Comparison of ENCODE assay signal across 25 cellular contexts in the genomic region with DNA sequence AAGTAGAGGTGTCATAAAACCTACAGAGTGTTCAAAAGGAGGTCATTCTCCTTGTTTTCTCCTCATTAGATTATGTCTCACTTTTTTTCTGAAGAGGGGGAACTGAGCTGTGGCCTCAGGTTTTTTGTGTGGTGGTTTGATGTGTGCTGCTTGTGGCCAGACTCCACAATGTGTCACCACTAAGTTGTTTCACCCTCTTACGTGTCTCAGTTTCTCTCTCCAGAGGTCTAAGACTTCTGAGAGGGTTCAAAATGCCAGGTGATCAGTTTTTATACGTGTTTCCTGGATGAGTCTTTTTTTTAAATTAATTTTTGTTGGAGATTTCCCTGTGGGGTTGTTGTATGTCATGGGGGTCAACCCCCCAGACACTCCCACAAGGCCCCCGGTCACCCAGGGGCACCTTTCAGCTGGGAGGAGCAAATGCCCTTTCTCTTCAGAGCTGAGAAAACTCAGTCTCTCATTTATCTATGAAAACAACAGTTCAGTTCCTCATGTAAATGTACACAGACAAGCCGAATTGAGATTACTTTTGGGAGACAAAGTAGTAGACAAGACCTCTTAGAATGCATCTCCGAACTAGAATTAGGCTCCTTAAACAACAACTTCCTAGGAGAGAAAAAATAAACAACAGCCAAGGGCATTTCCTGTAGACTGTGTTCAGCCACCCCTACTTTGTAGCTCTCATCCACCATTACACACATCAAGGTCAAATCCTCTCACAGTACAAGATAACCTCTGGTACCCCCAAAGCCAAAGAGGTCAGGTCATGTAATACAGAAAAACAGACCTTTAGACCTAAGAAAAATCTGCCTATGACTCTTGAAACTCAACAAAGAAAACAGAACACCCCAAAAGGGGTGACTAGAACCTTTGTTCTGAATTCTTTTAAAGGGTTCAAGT. TPM values are rescaled to one million over a fixed set of nuclear protein-coding genes. Genes with fewer than 3 reads are reported as not detected.
DNase-seq lines count a peak whose midpoint lies in the region; ATAC-seq, FAIRE-seq and TF ChIP-seq lines count a peak whose summit lies in the region.
"Had no signal": no experiment of that assay in that cellular context is flagged by ENCODE, and none has a peak within 500 bp of the region (broad histone marks: within the 10 kb centered on the region; RNA-seq: fewer than 3 reads in every experiment).

No MANE protein-coding gene starts in this region.

- H2AFZ ChIP-seq in HepG2 (ENCODE audit: low read length) = peak overlapping the region; percentile 34

- in situ Hi-C loops in HepG2 (cut with HindIII; ENCODE audit: extremely low pct_ligation_motif_present, low pct_unique_long_range_greater_than_20kb) = no loop called here

- H3K27ac ChIP-seq in HepG2 (ENCODE audit: extremely low read length, insufficient read depth, low read length) = no peak overlapping the region
- H3K27ac ChIP-seq in right lobe of liver = no peak overlapping the region
- H3K27ac ChIP-seq: body of pancreas, left lung, psoas muscle, SJCRH30, WERI-Rb-1 had no signal

- peaks cover 17% of the 10 kb centered on the region for H3K4me1 Mint-ChIP-seq in activated CD4-positive, alpha-beta memory T cell treated with anti-CD3 and anti-CD28 coated beads for 36 hours (ENCODE audit: low read depth)
- H3K4me1 Mint-ChIP-seq in stimulated activated naive CD8-positive, alpha-beta T cell treated with anti-CD3 and anti-CD28 coated beads, Interleukin-15, Interleukin-2, amounts not matched to agents 100 ng/mL and 50 ng/mL, for 24 hours (ENCODE audit: low read depth) = peaks cover 18% of the 10 kb centered on the region
- H3K4me1 Mint-ChIP-seq in Calu3 (ENCODE audit: low read depth, unreplicated experiment) = no peaks in the 10 kb centered on the region
- H3K4me1 Mint-ChIP-seq: H9, neural crest cell had no signal

- H3K9ac ChIP-seq in HepG2 (ENCODE audit: insufficient read depth, low read depth, low read length) = no peak overlapping the region

- no peaks in the 10 kb centered on the region for H3K36me3 Mint-ChIP-seq in activated CD4-positive, alpha-beta memory T cell treated with anti-CD3 and anti-CD28 coated beads for 36 hours
- no peaks in the 10 kb centered on the region for H3K36me3 Mint-ChIP-seq in stimulated activated naive CD8-positive, alpha-beta T cell treated with anti-CD3 and anti-CD28 coated beads, Interleukin-15, Interleukin-2, amounts not matched to agents 100 ng/mL and 50 ng/mL, for 24 hours (ENCODE audit: low read depth)
- H3K36me3 Mint-ChIP-seq in Calu3 (ENCODE audit: insufficient read depth, unreplicated experiment) = no peaks in the 10 kb centered on the region
- H3K36me3 Mint-ChIP-seq: CD4-positive, alpha-beta memory T cell; type B pancreatic cell had no signal

- POLR2A ChIA-PET in HepG2 (lab: Yijun Ruan, JAX) = no interaction called here
- POLR2A ChIA-PET in activated CD4-positive, alpha-beta memory T cell treated with anti-CD3 and anti-CD28 coated beads for 36 hours (lab: Charles Lee) = interaction anchor here (0.8 to 1.5 kb wide), 2 partner anchors 10 to 461 kb away, joined by 3 read pairs; no protein-coding TSS in a partner anchor

- H3K4me3 ChIP-seq in HepG2 (replicated peaks in 1 of 3; ENCODE audit: insufficient read depth in 1 of 3, low read depth in 2 of 3, low read length in 3 of 3) (no peak overlapping the region), right lobe of liver (no peak overlapping the region), foreskin fibroblast (ENCODE audit: low read depth in 1 of 2, low read length in 2 of 2) (no peak overlapping the region)
- H3K4me3 ChIP-seq: body of pancreas, left lung, psoas muscle, SJCRH30 had no signal

- TF ChIP-seq EP300 in HepG2 (IDR thresholded peaks at IDR 0.05; ENCODE audit: low read depth in 2 of 2, low read length in 2 of 2) (0 out of 4 replicates have a peak, but pooled peaks of 1 of the 2 experiments have one; percentile 20), HepG2 (CRISPR knock-in tag; IDR thresholded peaks at IDR 0.05; ENCODE audit: borderline replicate concordance) (no peak)

- H3K79me2 ChIP-seq in HepG2 (ENCODE audit: insufficient read depth, low read length) = no peaks in the 10 kb centered on the region

- H3K27me3 Mint-ChIP-seq in activated CD4-positive, alpha-beta memory T cell treated with anti-CD3 and anti-CD28 coated beads for 36 hours = peaks cover 22% of the 10 kb centered on the region
- H3K27me3 Mint-ChIP-seq in stimulated activated naive CD8-positive, alpha-beta T cell treated with anti-CD3 and anti-CD28 coated beads, Interleukin-15, Interleukin-2, amounts not matched to agents 100 ng/mL and 50 ng/mL, for 24 hours = peaks cover 42% of the 10 kb centered on the region
- peaks cover 18% of the 10 kb centered on the region for H3K27me3 Mint-ChIP-seq in Calu3 (ENCODE audit: unreplicated experiment)
- H3K27me3 Mint-ChIP-seq: type B pancreatic cell had no signal

- H3K4me2 ChIP-seq in HepG2 (ENCODE audit: low read depth, low read length) = peak overlapping the region; percentile 43

- no peaks in the 10 kb centered on the region for H3K9me3 Mint-ChIP-seq in activated CD4-positive, alpha-beta memory T cell treated with anti-CD3 and anti-CD28 coated beads for 36 hours
- no peaks in the 10 kb centered on the region for H3K9me3 Mint-ChIP-seq in stimulated activated naive CD8-positive, alpha-beta T cell treated with anti-CD3 and anti-CD28 coated beads, Interleukin-15, Interleukin-2, amounts not matched to agents 100 ng/mL and 50 ng/mL, for 24 hours
- no peaks in the 10 kb centered on the region for H3K9me3 Mint-ChIP-seq in Calu3 (ENCODE audit: low read depth, unreplicated experiment)
- H3K9me3 Mint-ChIP-seq: CD4-positive, alpha-beta memory T cell; neural crest cell; type B pancreatic cell had no signal

- H3K4me3 Mint-ChIP-seq in activated CD4-positive, alpha-beta memory T cell treated with anti-CD3 and anti-CD28 coated beads for 36 hours = no peak overlapping the region
- peak overlapping the region; percentile 19 for H3K4me3 Mint-ChIP-seq in stimulated activated naive CD8-positive, alpha-beta T cell treated with anti-CD3 and anti-CD28 coated beads, Interleukin-15, Interleukin-2, amounts not matched to agents 100 ng/mL and 50 ng/mL, for 24 hours
- no peak overlapping the region for H3K4me3 Mint-ChIP-seq in Calu3 (ENCODE audit: low read depth, unreplicated experiment)
- H3K4me3 Mint-ChIP-seq: CD4-positive, alpha-beta memory T cell; H9; neural crest cell; type B pancreatic cell had no signal

- 6% methylated on average over 5 of the region's 5 CpGs for WGBS in HepG2 (ENCODE audit: low lambda C conversion rate)
- 56% methylated on average over 5 of the region's 5 CpGs for WGBS in right lobe of liver (ENCODE audit: insufficient coverage, low coverage, low lambda C conversion rate, missing lambda C conversion rate)

- no peak for TF ChIP-seq POLR2A in HepG2 (IDR thresholded peaks at IDR 0.05; ENCODE audit: insufficient read depth in 1 of 2, low read depth in 2 of 2, low read length in 2 of 2)
- TF ChIP-seq POLR2A in right lobe of liver (IDR thresholded peaks at IDR 0.05) = no peak

- H3K36me3 ChIP-seq in HepG2 (replicated peaks in 1 of 2; ENCODE audit: control insufficient read depth in 1 of 2, insufficient read depth in 2 of 2, low read length in 2 of 2) = no peaks in the 10 kb centered on the region
- H3K36me3 ChIP-seq in right lobe of liver = no peaks in the 10 kb centered on the region
- H3K36me3 ChIP-seq: left lung, SJCRH30, WERI-Rb-1 had no signal

- H3K27ac Mint-ChIP-seq in activated CD4-positive, alpha-beta memory T cell treated with anti-CD3 and anti-CD28 coated beads for 36 hours = peak overlapping the region; percentile 64
- peak overlapping the region; percentile 61 for H3K27ac Mint-ChIP-seq in stimulated activated naive CD8-positive, alpha-beta T cell treated with anti-CD3 and anti-CD28 coated beads, Interleukin-15, Interleukin-2, amounts not matched to agents 100 ng/mL and 50 ng/mL, for 24 hours
- H3K27ac Mint-ChIP-seq in Calu3 (ENCODE audit: unreplicated experiment) = no peak overlapping the region
- H3K27ac Mint-ChIP-seq: type B pancreatic cell had no signal

- H3K27me3 ChIP-seq in HepG2 (ENCODE audit: control insufficient read depth in 1 of 2, insufficient read depth in 2 of 2, low read length in 2 of 2) (no peaks in the 10 kb centered on the region; a peak in 1 of 5 replicates), right lobe of liver (no peaks in the 10 kb centered on the region)
- H3K27me3 ChIP-seq: body of pancreas, left lung had no signal

- no peaks in the 10 kb centered on the region for H4K20me1 ChIP-seq in HepG2 (ENCODE audit: insufficient read depth, low read length)

- CTCF ChIA-PET in HepG2 (lab: Yijun Ruan, JAX; ENCODE audit: low intra/inter-chr PET ratio, low total read pairs) (no interaction called here), Calu3 (lab: Charles Lee) (no interaction called here)
- CTCF ChIA-PET in activated CD4-positive, alpha-beta memory T cell treated with anti-CD3 and anti-CD28 coated beads for 36 hours (lab: Charles Lee) = interaction anchor here (0.6 to 3.9 kb wide), 7 partner anchors 11 to 442 kb away, joined by 3 to 34 read pairs (median 4); a partner anchor contains a TSS

- H3K4me1 ChIP-seq in HepG2 (ENCODE audit: insufficient read depth, low read length) (peaks cover 21% of the 10 kb centered on the region), right lobe of liver (no peaks in the 10 kb centered on the region)
- H3K4me1 ChIP-seq: body of pancreas, left lung, psoas muscle, SJCRH30 had no signal

- BruUV-seq in HepG2 (replicated peaks; lab: Mats Ljungman, UMichigan) = no TSS peak
- no TSS peak for BruUV-seq in Calu3 (replicated peaks; lab: Mats Ljungman, UMichigan)

- ATAC-seq in HepG2 (no peak), right lobe of liver (no peak), HG02642 (IDR thresholded peaks at IDR 0.05; ENCODE audit: poor library complexity, unreplicated experiment) (no peak)
- ATAC-seq: body of pancreas, left lung, Panc1, psoas muscle had no signal

- peak; percentile 12 for FAIRE-seq in HepG2 (lab: Jason Lieb, UNC)
- FAIRE-seq: endometrium had no signal

- TF ChIP-seq CTCF in HepG2 (CRISPR knock-in tag; IDR thresholded peaks at IDR 0.05) = no peak
- TF ChIP-seq CTCF in right lobe of liver (IDR thresholded peaks at IDR 0.05) = no peak
- TF ChIP-seq CTCF in foreskin fibroblast (IDR thresholded peaks at IDR 0.05; ENCODE audit: low read depth, low read length) = no peak
- TF ChIP-seq CTCF in Calu3 (IDR thresholded peaks at IDR 0.05; ENCODE audit: unreplicated experiment) = no peak

- no peak for TF ChIP-seq RAD21 in HepG2 (CRISPR knock-in tag; IDR thresholded peaks at IDR 0.05)

- DNase-seq in HepG2 (ENCODE audit: low spot score) (no peak), right lobe of liver (no peak), ecto neural progenitor cell (ENCODE audit: low spot score) (peak; percentile 20), foreskin fibroblast (no peak), Calu3 (no peak)
- peak; percentile 74 for DNase-seq in activated CD4-positive, alpha-beta memory T cell treated with anti-CD3 and anti-CD28 coated beads for 36 hours
- DNase-seq: activated CD8-positive, alpha-beta memory T cell treated with anti-CD3 and anti-CD28 coated beads, Interleukin-2, amount 50 U/mL, for 4 hours; body of pancreas; CD4-positive, alpha-beta memory T cell; DMS79; H9; left lung; midbrain; NCI-H1092; NCI-H1930; NCI-H226; psoas muscle; SJCRH30; WERI-Rb-1 had no signal

- intact Hi-C loops in HepG2 (cut with micrococcal nuclease; ENCODE audit: unreplicated experiment) = no loop called here
- intact Hi-C loops in right lobe of liver (cut with DNase I) = no loop called here
- intact Hi-C loops in activated CD4-positive, alpha-beta memory T cell treated with anti-CD3 and anti-CD28 coated beads for 36 hours (cut with micrococcal nuclease) = loop anchor here (1.0 kb wide), 1 partner anchor 10 kb away; no protein-coding TSS in a partner anchor
- intact Hi-C loops in Calu3 (cut with micrococcal nuclease; ENCODE audit: unreplicated experiment) = no loop called here

- H3K9me3 ChIP-seq in HepG2 (ENCODE audit: low read length) (no peaks in the 10 kb centered on the region), right lobe of liver (no peaks in the 10 kb centered on the region)
- H3K9me3 ChIP-seq: body of pancreas, left lung, psoas muscle had no signal

RNA-seq across cellular contexts. Expression of a gene that starts 23.9 kb away (rescaled TPM):
- total RNA-seq in HepG2 (2016; rRNA removed; fragmentation: Illumina TruSeq; extraction: Trizol) = 77.3 and 103 TPM in 2 replicates
- 53.1 and 67.2 TPM in 2 replicates for total RNA-seq in HepG2 (2016; cell fraction: cytosol; rRNA removed; fragmentation: Illumina TruSeq; extraction: Trizol; ENCODE audit: low read depth)
- 79.2 and 109 TPM in 2 replicates for total RNA-seq in HepG2 (2016; cell fraction: insoluble cytoplasmic fraction; rRNA removed; fragmentation: Illumina TruSeq; extraction: Trizol)
- total RNA-seq in HepG2 (2016; cell fraction: membrane; rRNA removed; fragmentation: Illumina TruSeq; extraction: Trizol) = 111 and 127 TPM in 2 replicates
- 75.4 and 76.4 TPM in 2 replicates for total RNA-seq in HepG2 (2016; cell fraction: nucleus; rRNA removed; fragmentation: Illumina TruSeq; extraction: Trizol)
- polyA plus RNA-seq in HepG2 (2011; rRNA removed) = 175 and 180 TPM in 2 replicates
- 328 and 339 TPM in 2 replicates for polyA plus RNA-seq in HepG2 (2011; cell fraction: cytosol; rRNA removed)
- 173 and 209 TPM in 2 replicates for polyA plus RNA-seq in HepG2 (2011; cell fraction: nucleus; rRNA removed)
- polyA plus RNA-seq in HepG2 (2012) = 69.9 and 74.1 TPM in 2 replicates
- polyA plus RNA-seq in HepG2 (2016; cell fraction: cytosol; fragmentation: Illumina TruSeq; extraction: Trizol; ENCODE audit: low read depth) = 92.0 and 118 TPM in 2 replicates
- 87.3 and 89.1 TPM in 2 replicates for polyA plus RNA-seq in HepG2 (2016; cell fraction: insoluble cytoplasmic fraction; fragmentation: Illumina TruSeq; extraction: Trizol; ENCODE audit: low read depth)
- polyA plus RNA-seq in HepG2 (2016; cell fraction: membrane; fragmentation: Illumina TruSeq; extraction: Trizol; ENCODE audit: low read depth) = 118 and 131 TPM in 2 replicates
- 139 and 141 TPM in 2 replicates for polyA plus RNA-seq in HepG2 (2016; cell fraction: nucleus; fragmentation: Illumina TruSeq; extraction: Trizol; ENCODE audit: insufficient read depth, low read depth)
- polyA minus RNA-seq in HepG2 (2011; rRNA and poly(A)+ RNA removed; ENCODE audit: low replicate concordance) = 1.2 and 454 TPM in 2 replicates
- 65.4 and 66.9 TPM in 2 replicates for polyA minus RNA-seq in HepG2 (2011; cell fraction: cytosol; rRNA and poly(A)+ RNA removed)
- 53.7 and 60.7 TPM in 2 replicates for polyA minus RNA-seq in HepG2 (2011; cell fraction: nucleus; rRNA and poly(A)+ RNA removed)
- 10 to 100 TPM in 4 of 6 experiments, 1 to 10 TPM in 2; 7.8 to 31.5 (median 19.2) TPM for total RNA-seq in right lobe of liver
- 1 to 10 TPM; 1.1 to 2.2 TPM for total RNA-seq in activated CD4-positive, alpha-beta memory T cell treated with anti-CD3 and anti-CD28 coated beads for 36 hours
- 1.9 and 2.1 TPM in 2 replicates for total RNA-seq in Calu3 (2022)
- total RNA-seq: CD4-positive, alpha-beta memory T cell had no signal
- polyA plus RNA-seq: CD4-positive, alpha-beta memory T cell had no signal

RNA-seq across cellular contexts. Expression of a gene that starts 27.1 kb away (rescaled TPM):
- 13.2 and 15.4 TPM in 2 replicates for total RNA-seq in HepG2 (2016; rRNA removed; fragmentation: Illumina TruSeq; extraction: Trizol)
- 3.0 and 3.6 TPM in 2 replicates for total RNA-seq in HepG2 (2016; cell fraction: cytosol; rRNA removed; fragmentation: Illumina TruSeq; extraction: Trizol; ENCODE audit: low read depth)
- total RNA-seq in HepG2 (2016; cell fraction: insoluble cytoplasmic fraction; rRNA removed; fragmentation: Illumina TruSeq; extraction: Trizol) = 12.4 and 13.8 TPM in 2 replicates
- 5.7 and 6.1 TPM in 2 replicates for total RNA-seq in HepG2 (2016; cell fraction: membrane; rRNA removed; fragmentation: Illumina TruSeq; extraction: Trizol)
- 14.8 and 18.3 TPM in 2 replicates for total RNA-seq in HepG2 (2016; cell fraction: nucleus; rRNA removed; fragmentation: Illumina TruSeq; extraction: Trizol)
- 17.3 and 19.7 TPM in 2 replicates for polyA plus RNA-seq in HepG2 (2011; rRNA removed)
- 15.1 and 24.7 TPM in 2 replicates for polyA plus RNA-seq in HepG2 (2011; cell fraction: cytosol; rRNA removed)
- 8.8 and 9.9 TPM in 2 replicates for polyA plus RNA-seq in HepG2 (2011; cell fraction: nucleus; rRNA removed)
- 21.0 and 26.3 TPM in 2 replicates for polyA plus RNA-seq in HepG2 (2012)
- polyA plus RNA-seq in HepG2 (2016; cell fraction: cytosol; fragmentation: Illumina TruSeq; extraction: Trizol; ENCODE audit: low read depth) = 0.91 and 1.2 TPM in 2 replicates
- 11.4 and 15.7 TPM in 2 replicates for polyA plus RNA-seq in HepG2 (2016; cell fraction: insoluble cytoplasmic fraction; fragmentation: Illumina TruSeq; extraction: Trizol; ENCODE audit: low read depth)
- polyA plus RNA-seq in HepG2 (2016; cell fraction: membrane; fragmentation: Illumina TruSeq; extraction: Trizol; ENCODE audit: low read depth) = 2.9 and 3.4 TPM in 2 replicates
- polyA plus RNA-seq in HepG2 (2016; cell fraction: nucleus; fragmentation: Illumina TruSeq; extraction: Trizol; ENCODE audit: insufficient read depth, low read depth) = 8.9 and 12.3 TPM in 2 replicates
- 1.8 and 19.9 TPM in 2 replicates for polyA minus RNA-seq in HepG2 (2011; rRNA and poly(A)+ RNA removed; ENCODE audit: low replicate concordance)
- polyA minus RNA-seq in HepG2 (2011; cell fraction: cytosol; rRNA and poly(A)+ RNA removed) = 24.6 and 25.3 TPM in 2 replicates
- 44.4 and 61.9 TPM in 2 replicates for polyA minus RNA-seq in HepG2 (2011; cell fraction: nucleus; rRNA and poly(A)+ RNA removed)
- 10 to 100 TPM; 17.6 to 25.7 (median 21.0) TPM for total RNA-seq in right lobe of liver
- 10 to 100 TPM; 13.5 to 18.9 TPM for total RNA-seq in activated CD4-positive, alpha-beta memory T cell treated with anti-CD3 and anti-CD28 coated beads for 36 hours
- 51.9 and 57.2 TPM in 2 replicates for total RNA-seq in Calu3 (2022)

Comparison
In these comparisons a context has a peak if more than half of its experiments do, and no peak if none do; other contexts are left out.
1. DNase-seq: peak in activated CD4-positive, alpha-beta memory T cell treated with anti-CD3 and anti-CD28 coated beads for 36 hours (single experiment) and ecto neural progenitor cell (single experiment); none in HepG2 (single experiment), right lobe of liver (0 of 3), foreskin fibroblast (0 of 2) and Calu3 (single experiment).